Comparison of ENCODE assay signal across 10 cellular contexts in the genomic region with DNA sequence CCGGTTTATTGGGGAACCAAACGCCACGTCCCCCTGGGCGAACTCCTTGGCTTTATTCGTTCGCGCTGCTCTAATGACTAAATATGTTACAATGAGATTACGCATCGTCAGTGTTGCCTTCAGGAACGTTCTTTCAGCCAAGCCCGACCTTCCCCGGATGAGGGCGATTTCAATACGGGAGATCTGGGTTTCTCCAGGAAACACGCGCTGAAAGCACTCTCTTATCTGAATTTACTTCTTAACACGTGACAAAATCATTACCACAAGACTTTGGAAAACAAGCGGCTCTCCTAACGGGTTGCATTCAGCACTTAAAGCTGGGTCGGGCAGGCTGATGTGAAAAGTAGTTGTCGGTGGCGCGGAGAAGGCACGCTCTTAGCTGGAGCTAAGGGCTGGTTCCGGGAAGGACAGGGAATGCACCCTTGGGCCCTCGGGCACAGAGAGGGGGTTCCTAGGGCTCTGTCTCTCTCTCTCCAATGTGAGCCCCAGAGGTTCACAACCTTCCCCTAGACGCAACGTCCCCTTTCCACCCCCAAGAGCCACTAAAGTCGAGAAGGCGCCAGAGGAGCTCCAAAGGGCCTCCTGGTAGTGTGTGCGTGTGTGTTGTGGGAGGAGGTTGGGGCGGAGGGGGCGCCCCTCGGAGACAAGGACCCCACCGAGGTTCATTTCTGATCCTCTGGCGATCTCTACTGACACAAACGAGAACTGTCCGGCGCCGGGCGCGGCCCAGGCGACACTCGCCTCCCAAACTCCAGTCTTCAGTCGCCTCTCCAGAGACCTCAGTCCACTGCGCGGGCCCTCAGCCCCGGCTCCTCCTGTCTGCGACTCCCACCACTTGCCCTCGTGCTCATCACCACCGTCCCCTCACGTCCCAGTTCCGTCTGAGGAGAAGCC. TPM values are rescaled to one million over a fixed set of nuclear protein-coding genes. Genes with fewer than 3 reads are reported as not detected.
DNase-seq lines count a peak whose midpoint lies in the region; FAIRE-seq and TF ChIP-seq lines count a peak whose summit lies in the region.
"Had no signal": no experiment of that assay in that cellular context is flagged by ENCODE, and none has a peak within 500 bp of the region (broad histone marks: within the 10 kb centered on the region; RNA-seq: fewer than 3 reads in every experiment).

No MANE protein-coding gene starts in this region.

- peaks cover 90% of the 10 kb centered on the region for H3K27me3 Mint-ChIP-seq in osteocyte (ENCODE audit: unreplicated experiment)

- peak overlapping the region; percentile 32 to 59 (median 34); a peak in 7 of 8 replicates for H3K4me3 ChIP-seq in H1 (ENCODE audit: extremely low read depth in 1 of 4, insufficient read depth in 2 of 4, low read depth in 3 of 4, low read length in 4 of 4)

- POLR2A ChIA-PET in H1 (lab: Charles Lee; ENCODE audit: partially characterized antibody) = interaction anchor here (1.4 to 1.5 kb wide), 3 partner anchors 10 to 181 kb away, joined by 3 to 4 read pairs (median 3); no protein-coding TSS in a partner anchor

- WGBS in H1 (ENCODE audit: extremely low coverage in 1 of 2, insufficient coverage in 1 of 2, insufficient read length in 1 of 2, insufficient replicate concordance in 2 of 2, low coverage in 1 of 2, low lambda C conversion rate in 2 of 2, missing lambda C conversion rate in 1 of 2), 2 experiments = 2% methylated on average over 41 of the region's 53 CpGs; no CpG with 5 or more reads in 1 of the 2 experiments

- CTCF ChIA-PET in H1 (lab: Charles Lee; ENCODE audit: partially characterized antibody) = interaction anchor here (0.6 to 12.5 kb wide), 19 partner anchors 9 to 1066 kb away, joined by 3 to 79 read pairs (median 4); no protein-coding TSS in a partner anchor

- no peak overlapping the region for H3K27ac ChIP-seq in H1 (ENCODE audit: low read depth, low read length)
- H3K27ac ChIP-seq: suprapubic skin had no signal

- H4K20me1 ChIP-seq in H1 (replicated peaks in 1 of 2; ENCODE audit: control insufficient read depth in 1 of 2, insufficient read depth in 2 of 2, low read length in 2 of 2) = peaks cover 15 to 19% of the 10 kb centered on the region in 2 experiments

- peaks cover 21% of the 10 kb centered on the region for H3K4me1 Mint-ChIP-seq in osteocyte (ENCODE audit: unreplicated experiment)

- TF ChIP-seq EP300 in H1 (IDR thresholded peaks at IDR 0.05; ENCODE audit: borderline replicate concordance in 1 of 2, low read depth in 2 of 2, low read length in 2 of 2) = no peak

- H3K9ac ChIP-seq in H1 (replicated peaks in 1 of 4; ENCODE audit: extremely low read depth in 1 of 4, low read depth in 3 of 4, low read length in 3 of 4) = no peak overlapping the region

- H2BK120ac ChIP-seq in H1 (replicated peaks; ENCODE audit: low read depth, low read length) = no peak overlapping the region

- no peak overlapping the region for H3K23ac ChIP-seq in H1 (ENCODE audit: insufficient read length)

- no peak overlapping the region for H4K8ac ChIP-seq in H1 (ENCODE audit: extremely low read depth, insufficient read depth, low read length)

- no peak overlapping the region for H3K27ac Mint-ChIP-seq in osteocyte (ENCODE audit: unreplicated experiment)

- H2BK5ac ChIP-seq in H1 (ENCODE audit: low read depth, low read length) = no peak overlapping the region

- H2AFZ ChIP-seq in H1 (ENCODE audit: low read length) = no peak overlapping the region

- H3K4me2 ChIP-seq in H1 (ENCODE audit: insufficient read depth in 1 of 2, low read depth in 2 of 2, low read length in 2 of 2) = peak overlapping the region; percentile 87 to 94

- peak; percentile 59 to 75 (median 72) for TF ChIP-seq CTCF in H1 (IDR thresholded peaks at IDR 0.05; ENCODE audit: control extremely low read depth in 1 of 3, insufficient read depth in 1 of 3, low read depth in 1 of 3, low read length in 3 of 3)
- peak; percentile 11 for TF ChIP-seq CTCF in osteocyte (IDR thresholded peaks at IDR 0.05)

- no peaks in the 10 kb centered on the region for H3K9me3 ChIP-seq in H1 (ENCODE audit: insufficient read depth in 2 of 2, low read depth in 1 of 2, low read length in 1 of 2)
- H3K9me3 ChIP-seq: suprapubic skin had no signal

- no peak for TF ChIP-seq POLR2A in H1 (IDR thresholded peaks at IDR 0.05; ENCODE audit: control extremely low read depth in 1 of 2, low read depth in 2 of 2, low read length in 2 of 2)

- no peaks in the 10 kb centered on the region for H3K79me2 ChIP-seq in H1 (ENCODE audit: control insufficient read depth in 1 of 2, insufficient read depth in 2 of 2, low read length in 2 of 2)

- no peak overlapping the region for H4K5ac ChIP-seq in H1 (ENCODE audit: insufficient read length, low read depth, low read length)

- peaks cover 2% of the 10 kb centered on the region for H3K36me3 Mint-ChIP-seq in osteocyte (ENCODE audit: unreplicated experiment)

- H3K14ac ChIP-seq in H1 (ENCODE audit: insufficient read length) = no peak overlapping the region

- H3K79me1 ChIP-seq in H1 (ENCODE audit: low read depth, low read length) = no peaks in the 10 kb centered on the region

- H3K23me2 ChIP-seq in H1 (ENCODE audit: low read depth, low read length) = peaks cover 17% of the 10 kb centered on the region; the same call in 1 of the 2 replicates

- DNase-seq in SHP77 (lab: John Stamatoyannopoulos, UW) (peak; percentile 46 to 62), SHP77 treated with DMSO at 0.1 percent for 48 hours (lab: John Stamatoyannopoulos, UW) (no peak), NCI-H146 (lab: John Stamatoyannopoulos, UW) (peak; percentile 67), H1 (ENCODE audit: low read depth in 1 of 2, low spot score in 2 of 2) (no peak), osteocyte (ENCODE audit: extremely low spot score, unreplicated experiment) (peak; percentile 80), AG08395 (ENCODE audit: low spot score) (no peak), DMS53 treated with DMSO at 0.1 percent for 48 hours (lab: John Stamatoyannopoulos, UW; ENCODE audit: unreplicated experiment) (no peak)
- DNase-seq in activated CD4-positive, CD25-positive, alpha-beta regulatory T cell treated with anti-CD3 and anti-CD28 coated beads, Interleukin-2, amount 50 U/mL, for 72 hours = no peak

- peaks cover 94 to 100% (median 100%) of the 10 kb centered on the region in 4 experiments for H3K27me3 ChIP-seq in H1 (replicated peaks in 1 of 4; ENCODE audit: control insufficient read depth in 3 of 4, extremely low read depth in 1 of 4, insufficient read depth in 3 of 4, low read length in 3 of 4)

- H2BK15ac ChIP-seq in H1 (ENCODE audit: low read length) = no peak overlapping the region

- no peaks in the 10 kb centered on the region for H3K9me3 Mint-ChIP-seq in osteocyte (ENCODE audit: unreplicated experiment)

- H3K56ac ChIP-seq in H1 (replicated peaks; ENCODE audit: insufficient read length, low read depth, low read length) = no peak overlapping the region

- no peak overlapping the region for H2AK5ac ChIP-seq in H1 (ENCODE audit: low read depth, low read length)

- no peak overlapping the region; the same call in 1 of the 2 replicates for H2BK12ac ChIP-seq in H1 (ENCODE audit: low read depth, low read length)

- peaks cover 19 to 53% (median 31%) of the 10 kb centered on the region in 4 experiments for H3K4me1 ChIP-seq in H1 (replicated peaks in 1 of 4; ENCODE audit: control insufficient read depth in 3 of 4, insufficient read depth in 4 of 4, low read length in 3 of 4)

- FAIRE-seq in H1 (lab: Jason Lieb, UNC) = peak; percentile 13

- H2BK20ac ChIP-seq in H1 (ENCODE audit: low read length) = no peak overlapping the region; the same call in 1 of the 2 replicates

- peak; percentile 77 to 85 for TF ChIP-seq RAD21 in H1 (IDR thresholded peaks at IDR 0.05 in 1 of 2, conservative IDR thresholded peaks at IDR 0.05 in 1 of 2; ENCODE audit: low read depth in 2 of 2, low read length in 2 of 2)

- H3K4ac ChIP-seq in H1 (replicated peaks; ENCODE audit: insufficient read length, low read depth, low read length) = no peak overlapping the region

- no peak overlapping the region; the same call in 1 of the 2 replicates for H3K18ac ChIP-seq in H1 (ENCODE audit: extremely low read depth, low read length)

- no peak overlapping the region for H3K4me3 Mint-ChIP-seq in osteocyte (ENCODE audit: unreplicated experiment)

- H3K36me3 ChIP-seq in H1 (ENCODE audit: control insufficient read depth in 2 of 4, insufficient read depth in 4 of 4, low read length in 3 of 4) = peaks cover 0 to 6% (median 0%) of the 10 kb centered on the region in 4 experiments; a peak in 1 of 8 replicates
- H3K36me3 ChIP-seq: suprapubic skin had no signal

- H4K91ac ChIP-seq in H1 (replicated peaks; ENCODE audit: insufficient read length, low read length) = no peak overlapping the region

TF ChIP-seq in H1, 55 proteins besides CTCF, POLR2A, EP300 and RAD21 (continues in another document):
- peak; percentile 73 for TF ChIP-seq EZH2 (IDR thresholded peaks at IDR 0.05; ENCODE audit: low read depth, low read length, severe bottlenecking)
- TF ChIP-seq SUZ12 (IDR thresholded peaks at IDR 0.05; ENCODE audit: low read length) = peak; percentile 82
- no peak for TF ChIP-seq RBBP5 (IDR thresholded peaks at IDR 0.05; ENCODE audit: borderline replicate concordance, low read depth, low read length)
- peak; percentile 89 for TF ChIP-seq RNF2 (IDR thresholded peaks at IDR 0.05; ENCODE audit: borderline replicate concordance, low read depth, low read length, missing control alignments, poor library complexity, severe bottlenecking)
- TF ChIP-seq FOSL1 (IDR thresholded peaks at IDR 0.05; ENCODE audit: insufficient read depth, low read depth, low read length) = no peak
- TF ChIP-seq CEBPB (IDR thresholded peaks at IDR 0.05; ENCODE audit: low read depth, low read length) = no peak
- TF ChIP-seq, protein P1, sequence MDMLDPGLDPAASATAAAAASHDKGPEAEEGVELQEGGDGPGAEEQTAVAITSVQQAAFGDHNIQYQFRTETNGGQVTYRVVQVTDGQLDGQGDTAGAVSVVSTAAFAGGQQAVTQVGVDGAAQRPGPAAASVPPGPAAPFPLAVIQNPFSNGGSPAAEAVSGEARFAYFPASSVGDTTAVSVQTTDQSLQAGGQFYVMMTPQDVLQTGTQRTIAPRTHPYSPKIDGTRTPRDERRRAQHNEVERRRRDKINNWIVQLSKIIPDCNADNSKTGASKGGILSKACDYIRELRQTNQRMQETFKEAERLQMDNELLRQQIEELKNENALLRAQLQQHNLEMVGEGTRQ (IDR thresholded peaks at IDR 0.05; ENCODE audit: low read length) = no peak

RNA-seq across cellular contexts. Expression of a gene that starts 7.1 kb away (rescaled TPM):
- not detected in 2 replicates for total RNA-seq in H1 (2021; fragmentation: NEBNext Ultra II Directional; extraction: Animal tissue kit (Norgen Biotek cat#: 25700))
- not detected in 2 replicates for polyA plus RNA-seq in H1 (2011; rRNA removed)
- polyA plus RNA-seq in H1 (2011; cell fraction: cytosol; rRNA removed) = not detected
- polyA plus RNA-seq in H1 (2011; cell fraction: nucleus; rRNA removed) = not detected
- not detected in 4 replicates for polyA plus RNA-seq in H1 (2012, experiment 1 of 2)
- not detected for polyA plus RNA-seq in H1 (2012, experiment 2 of 2)
- 0.06 TPM for polyA plus RNA-seq in H1 (2013, experiment 1 of 2)
- polyA plus RNA-seq in H1 (2013, experiment 2 of 2) = not detected
- not detected in 2 replicates for polyA minus RNA-seq in H1 (2011; rRNA and poly(A)+ RNA removed)
- polyA minus RNA-seq in H1 (2011; cell fraction: cytosol; rRNA and poly(A)+ RNA removed) = not detected
- not detected for polyA minus RNA-seq in H1 (2011; cell fraction: nucleus; rRNA and poly(A)+ RNA removed)
- total RNA-seq in osteocyte = not detected in 2 replicates
- total RNA-seq: fibroblast of lung, suprapubic skin had no signal
- polyA plus RNA-seq: fibroblast of lung had no signal

Comparison
In these comparisons a context has a peak if more than half of its experiments do, and no peak if none do; other contexts are left out.
1. DNase-seq: peak in SHP77 (2 of 2), NCI-H146 (single experiment) and osteocyte (single experiment); none in SHP77 treated with DMSO at 0.1 percent for 48 hours (single experiment), H1 (0 of 2), AG08395 (single experiment), activated CD4-positive, CD25-positive, alpha-beta regulatory T cell treated with anti-CD3 and anti-CD28 coated beads, Interleukin-2, amount 50 U/mL, for 72 hours (single experiment) and DMS53 treated with DMSO at 0.1 percent for 48 hours (single experiment).